Comparison of ENCODE assay signal across 18 cellular contexts in the genomic region with DNA sequence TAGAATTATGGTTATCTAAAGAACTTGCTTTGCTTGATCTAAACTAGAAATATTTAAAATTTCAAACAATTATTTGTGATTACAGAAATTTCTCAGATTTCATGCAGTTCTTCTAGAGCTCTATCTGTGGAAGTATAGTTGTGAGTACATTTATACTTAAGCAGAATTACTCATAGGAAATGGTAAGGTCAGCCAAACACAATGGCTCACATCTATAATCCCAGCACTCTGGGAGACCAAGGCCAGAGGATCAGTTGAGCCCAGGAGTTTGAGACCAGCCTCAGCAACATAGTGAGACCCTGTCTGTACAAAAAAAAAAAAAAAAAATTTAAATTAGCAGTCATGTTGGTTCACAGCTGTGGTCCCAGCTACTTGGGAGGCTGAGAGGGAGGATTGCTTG.
DNase-seq lines count a peak whose midpoint lies in the region; ATAC-seq, FAIRE-seq and TF ChIP-seq lines count a peak whose summit lies in the region.
"Had no signal": no experiment of that assay in that cellular context is flagged by ENCODE, and none has a peak within 500 bp of the region (broad histone marks: within the 10 kb centered on the region; RNA-seq: fewer than 3 reads in every experiment).

No MANE protein-coding gene starts in this region.

- no peaks in the 10 kb centered on the region for H4K20me1 ChIP-seq in PC-9 (ENCODE audit: insufficient read depth)

- H3K36me3 ChIP-seq in bronchial epithelial cell (ENCODE audit: control insufficient read depth, insufficient read depth, low read length) = no peaks in the 10 kb centered on the region
- no peaks in the 10 kb centered on the region for H3K36me3 ChIP-seq in PC-9 (ENCODE audit: low read depth)

- no peaks in the 10 kb centered on the region for H3K9me3 ChIP-seq in PC-9 (ENCODE audit: insufficient read depth, low read depth)

- H3F3A ChIP-seq in PC-9 (ENCODE audit: insufficient read depth, low read depth) = no peaks in the 10 kb centered on the region

- H3K27ac ChIP-seq in foreskin keratinocyte (no peak overlapping the region), PC-9 (no peak overlapping the region)
- H3K27ac ChIP-seq: C4-2B had no signal

- intact Hi-C loops in PC-9 (cut with micrococcal nuclease; ENCODE audit: unreplicated experiment) = no loop called here

- no peaks in the 10 kb centered on the region for H3K27me3 Mint-ChIP-seq in activated T-cell treated with anti-CD3 and anti-CD28 coated beads, Interleukin-2, amount 50 U/mL, for 72 hours (ENCODE audit: low read depth)

- ATAC-seq in foreskin keratinocyte (peak; percentile 24), GM18867 (IDR thresholded peaks at IDR 0.05; ENCODE audit: unreplicated experiment) (no peak)
- ATAC-seq in activated T-cell treated with anti-CD3 and anti-CD28 coated beads, Interleukin-2, amount 50 U/mL, for 72 hours (replicated peaks in 1 of 2) = no peak
- ATAC-seq: K562, Panc1 had no signal

- BruUV-seq in PC-9 (replicated peaks; lab: Mats Ljungman, UMichigan) = no TSS peak

- TF ChIP-seq CTCF in bronchial epithelial cell (IDR thresholded peaks at IDR 0.05; ENCODE audit: insufficient read depth, low read length, severe bottlenecking) = no peak
- no peak for TF ChIP-seq CTCF in foreskin keratinocyte (conservative IDR thresholded peaks at IDR 0.05)
- TF ChIP-seq CTCF in PC-9 (conservative IDR thresholded peaks at IDR 0.05) = no peak

- no peaks in the 10 kb centered on the region for H3K79me2 ChIP-seq in PC-9 (ENCODE audit: low read depth)

- no peak overlapping the region for H3K4me2 ChIP-seq in PC-9

- H2AFZ ChIP-seq in PC-9 = no peak overlapping the region

- H3K4me3 ChIP-seq in bronchial epithelial cell (ENCODE audit: low read depth, low read length) = no peak overlapping the region
- H3K4me3 ChIP-seq in PC-9 = no peak overlapping the region
- H3K4me3 ChIP-seq: K562 had no signal

- H3K36me3 Mint-ChIP-seq in activated T-cell treated with anti-CD3 and anti-CD28 coated beads, Interleukin-2, amount 50 U/mL, for 72 hours (ENCODE audit: insufficient read depth in 2 of 2) = peaks cover 7 to 16% of the 10 kb centered on the region in 2 donors

- H3K27ac Mint-ChIP-seq in activated T-cell treated with anti-CD3 and anti-CD28 coated beads, Interleukin-2, amount 50 U/mL, for 72 hours = no peak overlapping the region

- H3K4me1 ChIP-seq in foreskin keratinocyte (no peaks in the 10 kb centered on the region), PC-9 (replicated peaks; ENCODE audit: insufficient read depth) (no peaks in the 10 kb centered on the region)

- no peak overlapping the region for H3K4me3 Mint-ChIP-seq in activated T-cell treated with anti-CD3 and anti-CD28 coated beads, Interleukin-2, amount 50 U/mL, for 72 hours

- FAIRE-seq in bronchial epithelial cell (lab: Jason Lieb, UNC) = no peak
- FAIRE-seq: K562 had no signal

- H3K4me1 Mint-ChIP-seq in activated T-cell treated with anti-CD3 and anti-CD28 coated beads, Interleukin-2, amount 50 U/mL, for 72 hours (ENCODE audit: low read depth) = no peaks in the 10 kb centered on the region

- DNase-seq in EH (ENCODE audit: low read depth) (peak; percentile 47), M059J (ENCODE audit: low read depth) (peak; percentile 65), bronchial epithelial cell (ENCODE audit: low read depth) (peak; percentile 18), foreskin keratinocyte (no peak), PC-9 (no peak)
- no peak for DNase-seq in activated T-cell treated with anti-CD3 and anti-CD28 coated beads, Interleukin-2, amount 50 U/mL, for 72 hours
- no peak for DNase-seq in activated CD4-positive, alpha-beta T cell treated with anti-CD3 and anti-CD28 coated beads, Interleukin-2, amount 50 U/mL, for 48 hours
- DNase-seq: GF-D8, MM.1S, NCI-H1105 treated with DMSO at 0.1 percent for 48 hours, NCI-H187, NCI-H446, NCI-H748 treated with DMSO at 0.1 percent for 48 hours, SW 1271 had no signal

- CTCF ChIA-PET in PC-9 (lab: Charles Lee) = interaction anchor here (0.7 kb wide), 1 partner anchor 398 kb away, joined by 3 read pairs; no protein-coding TSS in a partner anchor

- POLR2A ChIA-PET in PC-9 (lab: Charles Lee; ENCODE audit: unreplicated experiment) = interaction anchor here (0.7 kb wide), 1 partner anchor 63 kb away, joined by 7 read pairs; no protein-coding TSS in a partner anchor

- H3K27me3 ChIP-seq in bronchial epithelial cell (ENCODE audit: control insufficient read depth, insufficient read depth, low read length) = no peaks in the 10 kb centered on the region
- H3K27me3 ChIP-seq in foreskin keratinocyte = no peaks in the 10 kb centered on the region
- no peaks in the 10 kb centered on the region for H3K27me3 ChIP-seq in PC-9 (ENCODE audit: insufficient read depth, low read depth)

- H3K9me3 Mint-ChIP-seq in activated T-cell treated with anti-CD3 and anti-CD28 coated beads, Interleukin-2, amount 50 U/mL, for 72 hours = peaks cover 6 to 8% of the 10 kb centered on the region in 2 donors

- no peaks in the 10 kb centered on the region for H3K9me2 ChIP-seq in PC-9 (ENCODE audit: insufficient read depth)

Comparison
In these comparisons a context has a peak if more than half of its experiments do, and no peak if none do; other contexts are left out.
1. DNase-seq: peak in EH (single experiment), M059J (single experiment) and bronchial epithelial cell (single experiment); none in foreskin keratinocyte (0 of 2), PC-9 (0 of 2), activated T-cell treated with anti-CD3 and anti-CD28 coated beads, Interleukin-2, amount 50 U/mL, for 72 hours (0 of 2) and activated CD4-positive, alpha-beta T cell treated with anti-CD3 and anti-CD28 coated beads, Interleukin-2, amount 50 U/mL, for 48 hours (0 of 2).